ENCODE assay signal across 27 cellular contexts in genomic region chr6:83384751-83385150, GRCh38. TPM values are rescaled to one million over a fixed set of nuclear protein-coding genes. Genes with fewer than 3 reads are reported as not detected.
DNase-seq lines count a peak whose midpoint lies in the region; ATAC-seq, FAIRE-seq and TF ChIP-seq lines count a peak whose summit lies in the region.
"Had no signal": no experiment of that assay in that cellular context is flagged by ENCODE, and none has a peak within 500 bp of the region (broad histone marks: within the 10 kb centered on the region; RNA-seq: fewer than 3 reads in every experiment).

No MANE protein-coding gene starts in this region.

- H3K36me3 ChIP-seq in A673 (ENCODE audit: insufficient read depth, low read length, poor library complexity, severe bottlenecking) (peaks cover 12% of the 10 kb centered on the region), tibial artery (no peaks in the 10 kb centered on the region)
- H3K36me3 ChIP-seq: BE2C; BLaER1 treated with 17β-estradiol and CSF1 and Interleukin-3, amounts not matched to agents 10 nM and 100 nM had no signal

- H3K27ac Mint-ChIP-seq in effector memory CD8-positive, alpha-beta T cell = peak overlapping the region in 1 of 2 donors; percentile 28
- H3K27ac Mint-ChIP-seq: CD14-positive monocyte; CD4-positive, alpha-beta T cell had no signal

- peak; percentile 54 for FAIRE-seq in GM12891 (lab: Jason Lieb, UNC)
- FAIRE-seq: A204.1, GM12878, GM19239, H1 had no signal

- peaks cover 0 to 6% of the 10 kb centered on the region in 2 donors for H3K4me1 Mint-ChIP-seq in effector memory CD8-positive, alpha-beta T cell (ENCODE audit: low read depth in 2 of 2)
- H3K4me1 Mint-ChIP-seq: CD14-positive monocyte had no signal

- peaks cover 77% of the 10 kb centered on the region for H3K4me1 ChIP-seq in A673 (ENCODE audit: insufficient read depth, low read length, poor library complexity, severe bottlenecking)
- H3K4me1 ChIP-seq in tibial artery = peaks cover 0 to 40% (median 10%) of the 10 kb centered on the region in 4 donors
- H3K4me1 ChIP-seq: BE2C had no signal

- POLR2A ChIA-PET in A673 (lab: Charles Lee; ENCODE audit: low non-redundant PET) = no interaction called here

- BruUV-seq in A673 (replicated peaks; lab: Mats Ljungman, UMichigan) = no TSS peak

- H3K9me3 ChIP-seq in A673 (ENCODE audit: low read depth, low read length, poor library complexity, severe bottlenecking) (no peaks in the 10 kb centered on the region), tibial artery (no peaks in the 10 kb centered on the region)
- H3K9me3 ChIP-seq: BE2C; BLaER1 treated with 17β-estradiol and CSF1 and Interleukin-3, amounts not matched to agents 10 nM and 100 nM had no signal

- no peak for TF ChIP-seq POLR2A in GM12891 (IDR thresholded peaks at IDR 0.05; ENCODE audit: low read depth, low read length)

- peak; percentile 57 for ATAC-seq in effector memory CD8-positive, alpha-beta T cell (replicated peaks)
- ATAC-seq: GM12878 had no signal

- no peak overlapping the region for H3K4me3 ChIP-seq in A673 (ENCODE audit: low read depth, low read length, poor library complexity, severe bottlenecking)
- no peak overlapping the region for H3K4me3 ChIP-seq in tibial artery
- H3K4me3 ChIP-seq: BLaER1 treated with 17β-estradiol and CSF1 and Interleukin-3, amounts not matched to agents 10 nM and 100 nM; GM12878; GM23248 had no signal

- CTCF ChIA-PET in A673 (lab: Charles Lee) = no interaction called here

- no peak for DNase-seq in A673 (ENCODE audit: low spot score)
- DNase-seq in GM12891 (ENCODE audit: insufficient read length, low spot score) = no peak
- no peak for DNase-seq in effector memory CD8-positive, alpha-beta T cell
- peak; percentile 13 for DNase-seq in renal cortical epithelial cell (ENCODE audit: low read depth)
- no peak for DNase-seq in OCI-M1 (lab: John Stamatoyannopoulos, UW)
- DNase-seq in central memory CD4-positive, alpha-beta T cell = no peak
- DNase-seq in NCI-H446 (lab: John Stamatoyannopoulos, UW) = no peak
- DNase-seq in tibial artery = no peak
- DNase-seq: ACHN; AML-193; BE2C; Calu3; CD4-positive, alpha-beta T cell; COR-L47; DMS153; EL; GDM1; GM23248; H7; HCEC 1CT had no signal

- H3K27ac ChIP-seq in A673 (ENCODE audit: low read depth, low read length, poor library complexity, severe bottlenecking) (peak overlapping the region; percentile 32), tibial artery (no peak overlapping the region)
- H3K27ac ChIP-seq: 22Rv1; BLaER1 treated with 17β-estradiol and CSF1 and Interleukin-3, amounts not matched to agents 10 nM and 100 nM; GM23248 had no signal

- intact Hi-C loops in A673 (cut with micrococcal nuclease; ENCODE audit: unreplicated experiment) = no loop called here
- intact Hi-C loops in tibial artery (cut with DNase I; ENCODE audit: low total_unique reads) = no loop called here

- H3K36me3 Mint-ChIP-seq in effector memory CD8-positive, alpha-beta T cell (ENCODE audit: insufficient read depth) = no peaks in the 10 kb centered on the region
- H3K36me3 Mint-ChIP-seq: CD14-positive monocyte had no signal

- H3K4me3 Mint-ChIP-seq in effector memory CD8-positive, alpha-beta T cell = peak overlapping the region in 1 of 2 donors; percentile 36
- H3K4me3 Mint-ChIP-seq: CD14-positive monocyte; CD4-positive, alpha-beta T cell had no signal

- TF ChIP-seq CTCF in A673 (conservative IDR thresholded peaks at IDR 0.05; ENCODE audit: low read depth, low read length) (no peak), tibial artery (IDR thresholded peaks at IDR 0.05) (no peak)

- no peaks in the 10 kb centered on the region for H3K27me3 ChIP-seq in A673 (replicated peaks; ENCODE audit: insufficient read depth, low read depth, low read length, poor library complexity)
- no peaks in the 10 kb centered on the region for H3K27me3 ChIP-seq in tibial artery
- H3K27me3 ChIP-seq: BE2C; BLaER1 treated with 17β-estradiol and CSF1 and Interleukin-3, amounts not matched to agents 10 nM and 100 nM had no signal

- H3K27me3 Mint-ChIP-seq in effector memory CD8-positive, alpha-beta T cell = no peaks in the 10 kb centered on the region

- H3K9me3 Mint-ChIP-seq in effector memory CD8-positive, alpha-beta T cell = no peaks in the 10 kb centered on the region
- H3K9me3 Mint-ChIP-seq: CD14-positive monocyte; CD4-positive, alpha-beta T cell had no signal

TF ChIP-seq in GM12891, 5 proteins besides CTCF, POLR2A, EP300 and RAD21:
- no peak for TF ChIP-seq POU2F2 (IDR thresholded peaks at IDR 0.05; ENCODE audit: low read depth, low read length)
- TF ChIP-seq SPI1 (IDR thresholded peaks at IDR 0.05; ENCODE audit: low read depth, low read length) = no peak
- no peak for TF ChIP-seq PAX5 (IDR thresholded peaks at IDR 0.05; ENCODE audit: insufficient read depth, low read length, severe bottlenecking)
- no peak for TF ChIP-seq TAF1 (IDR thresholded peaks at IDR 0.05; ENCODE audit: low read depth, low read length)
- TF ChIP-seq POLR2AphosphoS5 (IDR thresholded peaks at IDR 0.05; ENCODE audit: low read depth, low read length) = no peak

RNA-seq across cellular contexts. Expression of gene ME1, which starts 46.1 kb away (rescaled TPM):
- total RNA-seq in A673 (2021) = 78.3 and 78.8 TPM in 2 replicates
- 3.4 TPM for polyA plus RNA-seq in GM12891 (2012; ENCODE audit: low read depth, missing spikeins)
- 21.7 and 45.3 TPM in 2 replicates for total RNA-seq in renal cortical epithelial cell
- total RNA-seq: CD4-positive, alpha-beta T cell had no signal
